21 cellular contexts compared by ENCODE assay signal in genomic region chr10:1117651-1118050, GRCh38.
DNase-seq lines count a peak whose midpoint lies in the region; ATAC-seq lines count a peak whose summit lies in the region.
"Had no signal": no experiment of that assay in that cellular context is flagged by ENCODE, and none has a peak within 500 bp of the region (broad histone marks: within the 10 kb centered on the region; RNA-seq: fewer than 3 reads in every experiment).

No MANE protein-coding gene starts in this region.

- CTCF ChIA-PET in activated naive CD4-positive, alpha-beta T cell treated with anti-CD3 and anti-CD28 coated beads, Interleukin-2, amount 10 ng/mL, durations not matched to agents 7 days and 5 days (lab: Charles Lee), result no interaction called here

- H3K27ac Mint-ChIP-seq in activated naive CD4-positive, alpha-beta T cell treated with anti-CD3 and anti-CD28 coated beads, Interleukin-2, amount 10 ng/mL, durations not matched to agents 7 days and 5 days, result peak overlapping the region; percentile 84
- peak overlapping the region; percentile 56 to 60 for H3K27ac Mint-ChIP-seq in effector memory CD8-positive, alpha-beta T cell
- H3K27ac Mint-ChIP-seq in stimulated activated effector memory CD8-positive, alpha-beta T cell treated with anti-CD3 and anti-CD28 coated beads, Interleukin-12 subunit alpha, Interleukin-12 subunit beta, amount 100 ng/mL, for 72 hours, result peak overlapping the region; percentile 79
- H3K27ac Mint-ChIP-seq: activated T-helper 2 cell treated with anti-CD3 and anti-CD28 coated beads, Interferon-gamma antibody, Interleukin-2, Interleukin-4, amounts not matched to agents 10 μg/mL and 5 μg/mL and 100 μg/mL, durations not matched to agents 14 hours and 24 hours and 36 hours; type B pancreatic cell had no signal

- DNase-seq in activated naive CD4-positive, alpha-beta T cell treated with anti-CD3 and anti-CD28 coated beads, Interleukin-2, amount 10 ng/mL, durations not matched to agents 7 days and 5 days, result peak; percentile 32
- no peak for DNase-seq in activated naive CD4-positive, alpha-beta T cell treated with anti-CD3 and anti-CD28 coated beads, Interleukin-2, amount 50 U/mL, for 16 hours
- DNase-seq in Jurkat, Clone E6-1 (ENCODE audit: low read depth, low spot score), result peak; percentile 84
- DNase-seq in effector memory CD8-positive, alpha-beta T cell, result no peak
- no peak for DNase-seq in stimulated activated effector memory CD8-positive, alpha-beta T cell treated with anti-CD3 and anti-CD28 coated beads, Interleukin-12 subunit alpha, Interleukin-12 subunit beta, amount 100 ng/mL, for 72 hours (ENCODE audit: low spot score in 2 of 2)
- DNase-seq in NCI-H226, result no peak
- no peak for DNase-seq in kidney glomerular epithelial cell (lab: John Stamatoyannopoulos, UW)
- DNase-seq: activated CD4-positive, CD25-positive, alpha-beta regulatory T cell treated with anti-CD3 and anti-CD28 coated beads, Interleukin-2, amount 50 U/mL, for 72 hours; GM23248; KG1; MM.1S; NCI-H1417; NCI-H2081 treated with DMSO at 0.1 percent for 48 hours; NCI-H345; NCI-H748 treated with DMSO at 0.1 percent for 48 hours; ovary had no signal

- no peak overlapping the region for H3K4me3 ChIP-seq in Jurkat, Clone E6-1 (ENCODE audit: low read length)
- H3K4me3 ChIP-seq: dorsolateral prefrontal cortex, GM23248, ovary, SJSA1, skin epidermis had no signal

- H3K36me3 Mint-ChIP-seq in activated naive CD4-positive, alpha-beta T cell treated with anti-CD3 and anti-CD28 coated beads, Interleukin-2, amount 10 ng/mL, durations not matched to agents 7 days and 5 days, result peaks cover 82% of the 10 kb centered on the region
- peaks cover 83% of the 10 kb centered on the region for H3K36me3 Mint-ChIP-seq in effector memory CD8-positive, alpha-beta T cell (ENCODE audit: insufficient read depth)
- H3K36me3 Mint-ChIP-seq in stimulated activated effector memory CD8-positive, alpha-beta T cell treated with anti-CD3 and anti-CD28 coated beads, Interleukin-12 subunit alpha, Interleukin-12 subunit beta, amount 100 ng/mL, for 72 hours, result peaks cover 97% of the 10 kb centered on the region

- no peak for ATAC-seq in effector memory CD8-positive, alpha-beta T cell (replicated peaks)
- ATAC-seq in stimulated activated effector memory CD8-positive, alpha-beta T cell treated with anti-CD3 and anti-CD28 coated beads, Interleukin-12 subunit alpha, Interleukin-12 subunit beta, amount 100 ng/mL, for 72 hours, result no peak

- H3K9me3 Mint-ChIP-seq in activated naive CD4-positive, alpha-beta T cell treated with anti-CD3 and anti-CD28 coated beads, Interleukin-2, amount 10 ng/mL, durations not matched to agents 7 days and 5 days, result peaks cover 5% of the 10 kb centered on the region
- H3K9me3 Mint-ChIP-seq in effector memory CD8-positive, alpha-beta T cell, result no peaks in the 10 kb centered on the region
- no peaks in the 10 kb centered on the region for H3K9me3 Mint-ChIP-seq in stimulated activated effector memory CD8-positive, alpha-beta T cell treated with anti-CD3 and anti-CD28 coated beads, Interleukin-12 subunit alpha, Interleukin-12 subunit beta, amount 100 ng/mL, for 72 hours
- H3K9me3 Mint-ChIP-seq: activated T-helper 2 cell treated with anti-CD3 and anti-CD28 coated beads, Interferon-gamma antibody, Interleukin-2, Interleukin-4, amounts not matched to agents 10 μg/mL and 5 μg/mL and 100 μg/mL, durations not matched to agents 14 hours and 24 hours and 36 hours; type B pancreatic cell had no signal

- H3K27me3 Mint-ChIP-seq in activated naive CD4-positive, alpha-beta T cell treated with anti-CD3 and anti-CD28 coated beads, Interleukin-2, amount 10 ng/mL, durations not matched to agents 7 days and 5 days, result no peaks in the 10 kb centered on the region
- no peaks in the 10 kb centered on the region for H3K27me3 Mint-ChIP-seq in effector memory CD8-positive, alpha-beta T cell
- H3K27me3 Mint-ChIP-seq: type B pancreatic cell had no signal

- no peak overlapping the region for H3K4me3 Mint-ChIP-seq in activated naive CD4-positive, alpha-beta T cell treated with anti-CD3 and anti-CD28 coated beads, Interleukin-2, amount 10 ng/mL, durations not matched to agents 7 days and 5 days
- no peak overlapping the region for H3K4me3 Mint-ChIP-seq in effector memory CD8-positive, alpha-beta T cell
- H3K4me3 Mint-ChIP-seq in stimulated activated effector memory CD8-positive, alpha-beta T cell treated with anti-CD3 and anti-CD28 coated beads, Interleukin-12 subunit alpha, Interleukin-12 subunit beta, amount 100 ng/mL, for 72 hours, result no peak overlapping the region
- H3K4me3 Mint-ChIP-seq: type B pancreatic cell had no signal

- peaks cover 38% of the 10 kb centered on the region for H3K4me1 Mint-ChIP-seq in activated naive CD4-positive, alpha-beta T cell treated with anti-CD3 and anti-CD28 coated beads, Interleukin-2, amount 10 ng/mL, durations not matched to agents 7 days and 5 days
- H3K4me1 Mint-ChIP-seq in effector memory CD8-positive, alpha-beta T cell (ENCODE audit: low read depth in 2 of 2), result peaks cover 13 to 29% of the 10 kb centered on the region in 2 donors
- peaks cover 28% of the 10 kb centered on the region for H3K4me1 Mint-ChIP-seq in stimulated activated effector memory CD8-positive, alpha-beta T cell treated with anti-CD3 and anti-CD28 coated beads, Interleukin-12 subunit alpha, Interleukin-12 subunit beta, amount 100 ng/mL, for 72 hours

Comparison
In these comparisons a context has a peak if more than half of its experiments do, and no peak if none do; other contexts are left out.
1. DNase-seq: peak in activated naive CD4-positive, alpha-beta T cell treated with anti-CD3 and anti-CD28 coated beads, Interleukin-2, amount 10 ng/mL, durations not matched to agents 7 days and 5 days (single experiment) and Jurkat, Clone E6-1 (single experiment); none in activated naive CD4-positive, alpha-beta T cell treated with anti-CD3 and anti-CD28 coated beads, Interleukin-2, amount 50 U/mL, for 16 hours (single experiment), effector memory CD8-positive, alpha-beta T cell (0 of 3), stimulated activated effector memory CD8-positive, alpha-beta T cell treated with anti-CD3 and anti-CD28 coated beads, Interleukin-12 subunit alpha, Interleukin-12 subunit beta, amount 100 ng/mL, for 72 hours (0 of 2), NCI-H226 (single experiment) and kidney glomerular epithelial cell (single experiment).
2. Peak in every context shown above with its lines, with median percentiles within 50 percentile points of each other: H3K27ac Mint-ChIP-seq.